ENCODE assay signal across 2 cellular contexts in the genomic region with DNA sequence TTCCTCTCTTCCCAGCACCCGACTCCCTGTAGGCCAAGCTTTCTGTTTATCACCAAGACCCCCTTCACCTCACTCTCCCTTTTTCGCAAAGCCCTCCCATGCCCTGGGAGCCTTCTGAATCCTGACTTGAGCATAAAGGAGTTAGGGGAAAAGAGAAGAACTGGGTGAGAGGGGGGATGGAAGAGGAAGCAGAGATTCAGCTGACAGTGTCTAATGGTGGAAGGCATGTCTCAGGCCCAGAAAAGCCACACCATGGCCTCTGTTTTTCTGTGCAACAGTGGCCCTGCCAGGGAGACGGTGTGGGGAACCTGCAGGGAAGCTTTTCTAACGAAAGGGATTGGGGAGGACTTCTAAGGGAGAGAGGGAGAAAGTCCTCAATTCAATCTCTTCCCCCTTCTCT.
TF ChIP-seq lines count a peak whose summit lies in the region.

No MANE protein-coding gene starts in this region.

TF ChIP-seq in A549, 52 proteins besides CTCF, POLR2A, EP300 and RAD21:
- TF ChIP-seq CHD2 (IDR thresholded peaks at IDR 0.05; ENCODE audit: low read length, partially characterized antibody) (no peak), NPAS2 (CRISPR knock-in tag; IDR thresholded peaks at IDR 0.05; ENCODE audit: borderline replicate concordance) (no peak), HDAC2 (IDR thresholded peaks at IDR 0.05) (no peak), MAFK (IDR thresholded peaks at IDR 0.05; ENCODE audit: partially characterized antibody) (no peak), POLR2AphosphoS2 (conservative IDR thresholded peaks at IDR 0.05; ENCODE audit: low read length) (no peak), ZFP36 (IDR thresholded peaks at IDR 0.05; ENCODE audit: borderline replicate concordance, partially characterized antibody) (no peak), RCOR1 (IDR thresholded peaks at IDR 0.05; ENCODE audit: low read depth, low read length) (no peak), RFX5 (IDR thresholded peaks at IDR 0.05) (no peak), FOSB (CRISPR knock-in tag; IDR thresholded peaks at IDR 0.05) (no peak), SMC3 (IDR thresholded peaks at IDR 0.05) (no peak), ESRRA (IDR thresholded peaks at IDR 0.05; ENCODE audit: borderline replicate concordance, low read length) (no peak), CHD4 (IDR thresholded peaks at IDR 0.05; ENCODE audit: borderline replicate concordance) (no peak), HOXA7 (CRISPR knock-in tag; IDR thresholded peaks at IDR 0.05) (no peak)
- TF ChIP-seq, protein P1, sequence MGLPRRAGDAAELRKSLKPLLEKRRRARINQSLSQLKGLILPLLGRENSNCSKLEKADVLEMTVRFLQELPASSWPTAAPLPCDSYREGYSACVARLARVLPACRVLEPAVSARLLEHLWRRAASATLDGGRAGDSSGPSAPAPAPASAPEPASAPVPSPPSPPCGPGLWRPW (IDR thresholded peaks at IDR 0.05) = no peak

TF ChIP-seq in K562, 482 proteins besides CTCF, POLR2A, EP300 and RAD21 (continues in another document):
- TF ChIP-seq, protein P2, sequence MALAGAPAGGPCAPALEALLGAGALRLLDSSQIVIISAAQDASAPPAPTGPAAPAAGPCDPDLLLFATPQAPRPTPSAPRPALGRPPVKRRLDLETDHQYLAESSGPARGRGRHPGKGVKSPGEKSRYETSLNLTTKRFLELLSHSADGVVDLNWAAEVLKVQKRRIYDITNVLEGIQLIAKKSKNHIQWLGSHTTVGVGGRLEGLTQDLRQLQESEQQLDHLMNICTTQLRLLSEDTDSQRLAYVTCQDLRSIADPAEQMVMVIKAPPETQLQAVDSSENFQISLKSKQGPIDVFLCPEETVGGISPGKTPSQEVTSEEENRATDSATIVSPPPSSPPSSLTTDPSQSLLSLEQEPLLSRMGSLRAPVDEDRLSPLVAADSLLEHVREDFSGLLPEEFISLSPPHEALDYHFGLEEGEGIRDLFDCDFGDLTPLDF (CRISPR knock-in tag; IDR thresholded peaks at IDR 0.05) = no peak
- TF ChIP-seq NBN (IDR thresholded peaks at IDR 0.05; ENCODE audit: low read depth) (0 out of 2 replicates have a peak, but pooled peaks have one; percentile 30), RCOR1 (IDR thresholded peaks at IDR 0.05; ENCODE audit: borderline replicate concordance in 1 of 2, low read depth in 2 of 2, low read length in 2 of 2) (no peak), DMBX1 (CRISPR knock-in tag; IDR thresholded peaks at IDR 0.05; ENCODE audit: borderline replicate concordance) (peak; percentile 44; the same call in 1 of the 2 replicates), CXXC5 (CRISPR knock-in tag; IDR thresholded peaks at IDR 0.05) (0 out of 2 replicates have a peak, but pooled peaks have one; percentile 35), ZNF75A (CRISPR knock-in tag; IDR thresholded peaks at IDR 0.05) (no peak), SPI1 (IDR thresholded peaks at IDR 0.05; ENCODE audit: borderline replicate concordance, low read depth, low read length) (no peak), THRAP3 (IDR thresholded peaks at IDR 0.05; ENCODE audit: borderline replicate concordance) (no peak), MYBL2 (IDR thresholded peaks at IDR 0.05; ENCODE audit: low read depth) (no peak), MYBL2 (CRISPR knock-in tag; IDR thresholded peaks at IDR 0.05; ENCODE audit: borderline replicate concordance) (no peak), SMAD4 (CRISPR knock-in tag; conservative IDR thresholded peaks at IDR 0.05) (peak; percentile 49; the same call in 1 of the 2 replicates), ZNF143 (CRISPR knock-in tag; IDR thresholded peaks at IDR 0.05) (no peak), TBP (optimal IDR thresholded peaks at IDR 0.05; ENCODE audit: low read depth, low read length) (no peak), SRSF1 (IDR thresholded peaks at IDR 0.05; ENCODE audit: low read depth, low read length) (no peak), MAFF (IDR thresholded peaks at IDR 0.05; ENCODE audit: low read length) (no peak), TEAD2 (tag; IDR thresholded peaks at IDR 0.05) (0 out of 2 replicates have a peak, but pooled peaks have one; percentile 42), FOXA1 (IDR thresholded peaks at IDR 0.05; ENCODE audit: borderline replicate concordance) (no peak), CREB1 (IDR thresholded peaks at IDR 0.05) (no peak), CREB1 (CRISPR knock-in tag; IDR thresholded peaks at IDR 0.05) (no peak), ZNF584 (CRISPR knock-in tag; IDR thresholded peaks at IDR 0.05; ENCODE audit: low read depth) (0 out of 2 replicates have a peak, but pooled peaks have one; percentile 37), ZKSCAN1 (IDR thresholded peaks at IDR 0.05; ENCODE audit: low read depth, low read length) (no peak), ZNF146 (CRISPR knock-in tag; IDR thresholded peaks at IDR 0.05; ENCODE audit: unreplicated experiment) (no peak)
- TF ChIP-seq, protein P3, sequence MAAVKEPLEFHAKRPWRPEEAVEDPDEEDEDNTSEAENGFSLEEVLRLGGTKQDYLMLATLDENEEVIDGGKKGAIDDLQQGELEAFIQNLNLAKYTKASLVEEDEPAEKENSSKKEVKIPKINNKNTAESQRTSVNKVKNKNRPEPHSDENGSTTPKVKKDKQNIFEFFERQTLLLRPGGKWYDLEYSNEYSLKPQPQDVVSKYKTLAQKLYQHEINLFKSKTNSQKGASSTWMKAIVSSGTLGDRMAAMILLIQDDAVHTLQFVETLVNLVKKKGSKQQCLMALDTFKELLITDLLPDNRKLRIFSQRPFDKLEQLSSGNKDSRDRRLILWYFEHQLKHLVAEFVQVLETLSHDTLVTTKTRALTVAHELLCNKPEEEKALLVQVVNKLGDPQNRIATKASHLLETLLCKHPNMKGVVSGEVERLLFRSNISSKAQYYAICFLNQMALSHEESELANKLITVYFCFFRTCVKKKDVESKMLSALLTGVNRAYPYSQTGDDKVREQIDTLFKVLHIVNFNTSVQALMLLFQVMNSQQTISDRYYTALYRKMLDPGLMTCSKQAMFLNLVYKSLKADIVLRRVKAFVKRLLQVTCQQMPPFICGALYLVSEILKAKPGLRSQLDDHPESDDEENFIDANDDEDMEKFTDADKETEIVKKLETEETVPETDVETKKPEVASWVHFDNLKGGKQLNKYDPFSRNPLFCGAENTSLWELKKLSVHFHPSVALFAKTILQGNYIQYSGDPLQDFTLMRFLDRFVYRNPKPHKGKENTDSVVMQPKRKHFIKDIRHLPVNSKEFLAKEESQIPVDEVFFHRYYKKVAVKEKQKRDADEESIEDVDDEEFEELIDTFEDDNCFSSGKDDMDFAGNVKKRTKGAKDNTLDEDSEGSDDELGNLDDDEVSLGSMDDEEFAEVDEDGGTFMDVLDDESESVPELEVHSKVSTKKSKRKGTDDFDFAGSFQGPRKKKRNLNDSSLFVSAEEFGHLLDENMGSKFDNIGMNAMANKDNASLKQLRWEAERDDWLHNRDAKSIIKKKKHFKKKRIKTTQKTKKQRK (IDR thresholded peaks at IDR 0.05; ENCODE audit: borderline replicate concordance, low read depth, low read length) = no peak
- TF ChIP-seq, protein P4, sequence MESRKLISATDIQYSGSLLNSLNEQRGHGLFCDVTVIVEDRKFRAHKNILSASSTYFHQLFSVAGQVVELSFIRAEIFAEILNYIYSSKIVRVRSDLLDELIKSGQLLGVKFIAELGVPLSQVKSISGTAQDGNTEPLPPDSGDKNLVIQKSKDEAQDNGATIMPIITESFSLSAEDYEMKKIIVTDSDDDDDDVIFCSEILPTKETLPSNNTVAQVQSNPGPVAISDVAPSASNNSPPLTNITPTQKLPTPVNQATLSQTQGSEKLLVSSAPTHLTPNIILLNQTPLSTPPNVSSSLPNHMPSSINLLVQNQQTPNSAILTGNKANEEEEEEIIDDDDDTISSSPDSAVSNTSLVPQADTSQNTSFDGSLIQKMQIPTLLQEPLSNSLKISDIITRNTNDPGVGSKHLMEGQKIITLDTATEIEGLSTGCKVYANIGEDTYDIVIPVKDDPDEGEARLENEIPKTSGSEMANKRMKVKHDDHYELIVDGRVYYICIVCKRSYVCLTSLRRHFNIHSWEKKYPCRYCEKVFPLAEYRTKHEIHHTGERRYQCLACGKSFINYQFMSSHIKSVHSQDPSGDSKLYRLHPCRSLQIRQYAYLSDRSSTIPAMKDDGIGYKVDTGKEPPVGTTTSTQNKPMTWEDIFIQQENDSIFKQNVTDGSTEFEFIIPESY (CRISPR knock-in tag; IDR thresholded peaks at IDR 0.05) = no peak
- TF ChIP-seq, protein P5, sequence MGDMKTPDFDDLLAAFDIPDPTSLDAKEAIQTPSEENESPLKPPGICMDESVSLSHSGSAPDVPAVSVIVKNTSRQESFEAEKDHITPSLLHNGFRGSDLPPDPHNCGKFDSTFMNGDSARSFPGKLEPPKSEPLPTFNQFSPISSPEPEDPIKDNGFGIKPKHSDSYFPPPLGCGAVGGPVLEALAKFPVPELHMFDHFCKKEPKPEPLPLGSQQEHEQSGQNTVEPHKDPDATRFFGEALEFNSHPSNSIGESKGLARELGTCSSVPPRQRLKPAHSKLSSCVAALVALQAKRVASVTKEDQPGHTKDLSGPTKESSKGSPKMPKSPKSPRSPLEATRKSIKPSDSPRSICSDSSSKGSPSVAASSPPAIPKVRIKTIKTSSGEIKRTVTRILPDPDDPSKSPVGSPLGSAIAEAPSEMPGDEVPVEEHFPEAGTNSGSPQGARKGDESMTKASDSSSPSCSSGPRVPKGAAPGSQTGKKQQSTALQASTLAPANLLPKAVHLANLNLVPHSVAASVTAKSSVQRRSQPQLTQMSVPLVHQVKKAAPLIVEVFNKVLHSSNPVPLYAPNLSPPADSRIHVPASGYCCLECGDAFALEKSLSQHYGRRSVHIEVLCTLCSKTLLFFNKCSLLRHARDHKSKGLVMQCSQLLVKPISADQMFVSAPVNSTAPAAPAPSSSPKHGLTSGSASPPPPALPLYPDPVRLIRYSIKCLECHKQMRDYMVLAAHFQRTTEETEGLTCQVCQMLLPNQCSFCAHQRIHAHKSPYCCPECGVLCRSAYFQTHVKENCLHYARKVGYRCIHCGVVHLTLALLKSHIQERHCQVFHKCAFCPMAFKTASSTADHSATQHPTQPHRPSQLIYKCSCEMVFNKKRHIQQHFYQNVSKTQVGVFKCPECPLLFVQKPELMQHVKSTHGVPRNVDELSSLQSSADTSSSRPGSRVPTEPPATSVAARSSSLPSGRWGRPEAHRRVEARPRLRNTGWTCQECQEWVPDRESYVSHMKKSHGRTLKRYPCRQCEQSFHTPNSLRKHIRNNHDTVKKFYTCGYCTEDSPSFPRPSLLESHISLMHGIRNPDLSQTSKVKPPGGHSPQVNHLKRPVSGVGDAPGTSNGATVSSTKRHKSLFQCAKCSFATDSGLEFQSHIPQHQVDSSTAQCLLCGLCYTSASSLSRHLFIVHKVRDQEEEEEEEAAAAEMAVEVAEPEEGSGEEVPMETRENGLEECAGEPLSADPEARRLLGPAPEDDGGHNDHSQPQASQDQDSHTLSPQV (IDR thresholded peaks at IDR 0.05) = peak; percentile 66
- TF ChIP-seq, protein P6, sequence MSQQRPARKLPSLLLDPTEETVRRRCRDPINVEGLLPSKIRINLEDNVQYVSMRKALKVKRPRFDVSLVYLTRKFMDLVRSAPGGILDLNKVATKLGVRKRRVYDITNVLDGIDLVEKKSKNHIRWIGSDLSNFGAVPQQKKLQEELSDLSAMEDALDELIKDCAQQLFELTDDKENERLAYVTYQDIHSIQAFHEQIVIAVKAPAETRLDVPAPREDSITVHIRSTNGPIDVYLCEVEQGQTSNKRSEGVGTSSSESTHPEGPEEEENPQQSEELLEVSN (IDR thresholded peaks at IDR 0.05; ENCODE audit: borderline replicate concordance in 1 of 2, extremely low read depth in 1 of 2, insufficient read depth in 1 of 2, insufficient read length in 1 of 2, low read depth in 1 of 2, low read length in 1 of 2, poor library complexity in 1 of 2, severe bottlenecking in 1 of 2) = no peak
- TF ChIP-seq, protein P7, sequence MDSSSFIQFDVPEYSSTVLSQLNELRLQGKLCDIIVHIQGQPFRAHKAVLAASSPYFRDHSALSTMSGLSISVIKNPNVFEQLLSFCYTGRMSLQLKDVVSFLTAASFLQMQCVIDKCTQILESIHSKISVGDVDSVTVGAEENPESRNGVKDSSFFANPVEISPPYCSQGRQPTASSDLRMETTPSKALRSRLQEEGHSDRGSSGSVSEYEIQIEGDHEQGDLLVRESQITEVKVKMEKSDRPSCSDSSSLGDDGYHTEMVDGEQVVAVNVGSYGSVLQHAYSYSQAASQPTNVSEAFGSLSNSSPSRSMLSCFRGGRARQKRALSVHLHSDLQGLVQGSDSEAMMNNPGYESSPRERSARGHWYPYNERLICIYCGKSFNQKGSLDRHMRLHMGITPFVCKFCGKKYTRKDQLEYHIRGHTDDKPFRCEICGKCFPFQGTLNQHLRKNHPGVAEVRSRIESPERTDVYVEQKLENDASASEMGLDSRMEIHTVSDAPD (CRISPR knock-in tag; IDR thresholded peaks at IDR 0.05) = no peak
- TF ChIP-seq, protein P8, sequence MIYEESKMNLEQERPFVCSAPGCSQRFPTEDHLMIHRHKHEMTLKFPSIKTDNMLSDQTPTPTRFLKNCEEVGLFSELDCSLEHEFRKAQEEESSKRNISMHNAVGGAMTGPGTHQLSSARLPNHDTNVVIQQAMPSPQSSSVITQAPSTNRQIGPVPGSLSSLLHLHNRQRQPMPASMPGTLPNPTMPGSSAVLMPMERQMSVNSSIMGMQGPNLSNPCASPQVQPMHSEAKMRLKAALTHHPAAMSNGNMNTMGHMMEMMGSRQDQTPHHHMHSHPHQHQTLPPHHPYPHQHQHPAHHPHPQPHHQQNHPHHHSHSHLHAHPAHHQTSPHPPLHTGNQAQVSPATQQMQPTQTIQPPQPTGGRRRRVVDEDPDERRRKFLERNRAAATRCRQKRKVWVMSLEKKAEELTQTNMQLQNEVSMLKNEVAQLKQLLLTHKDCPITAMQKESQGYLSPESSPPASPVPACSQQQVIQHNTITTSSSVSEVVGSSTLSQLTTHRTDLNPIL (CRISPR knock-in tag; IDR thresholded peaks at IDR 0.05) = no peak
- TF ChIP-seq, protein P9, sequence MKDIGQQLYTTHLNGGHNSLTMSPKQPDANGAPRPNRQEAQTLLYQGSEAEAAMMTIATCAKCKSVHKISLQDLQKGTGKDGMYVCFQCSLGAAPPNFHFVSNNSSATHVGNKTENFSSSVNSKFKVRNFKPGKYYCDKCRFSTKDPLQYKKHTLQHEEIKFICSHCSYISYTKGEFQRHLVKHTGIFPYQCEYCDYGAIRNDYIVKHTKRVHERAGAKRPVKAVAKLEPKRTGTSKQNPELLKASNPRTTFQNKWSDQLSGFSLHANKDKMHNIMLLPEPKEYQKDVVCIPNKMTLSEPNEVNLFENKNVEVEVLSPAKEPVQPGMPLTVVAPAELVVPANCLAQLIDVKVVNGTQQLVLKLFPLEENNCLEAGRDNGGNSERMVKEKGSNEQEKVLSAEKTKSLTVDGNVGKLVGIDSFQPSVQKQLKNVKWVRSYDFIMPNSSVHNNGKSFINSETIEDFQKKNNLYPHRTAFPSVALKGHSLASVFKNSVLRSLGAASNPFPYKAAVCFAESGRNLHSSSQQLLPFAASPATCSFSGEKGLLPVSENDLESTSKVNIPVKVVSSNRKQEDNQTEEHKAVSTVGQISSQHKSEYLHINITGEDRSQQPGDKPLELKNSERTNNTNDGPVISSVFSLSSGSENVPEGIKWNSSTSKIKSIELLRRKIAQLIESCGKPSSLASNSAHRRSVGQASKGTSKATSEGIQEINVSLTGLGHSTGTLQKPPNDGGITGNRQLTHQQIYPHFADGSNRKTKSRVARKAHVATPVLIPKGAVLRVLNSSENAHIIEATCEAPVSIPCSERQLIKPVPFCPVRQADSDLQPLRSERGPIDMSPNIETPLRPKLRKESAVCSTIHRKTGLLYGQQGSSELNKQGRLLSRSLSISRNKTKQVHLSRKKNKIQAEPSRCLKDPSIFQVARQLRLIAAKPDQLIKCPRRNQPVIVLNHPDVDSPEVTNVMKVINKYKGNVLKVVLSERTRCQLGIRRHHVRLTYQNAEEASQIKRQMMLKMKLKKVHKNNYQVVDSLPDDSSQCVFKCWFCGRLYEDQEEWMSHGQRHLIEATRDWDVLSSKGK (CRISPR knock-in tag; IDR thresholded peaks at IDR 0.05) = no peak
